Comparison of ENCODE assay signal across 11 cellular contexts in genomic region chr4:139841464-139842195, GRCh38.
DNase-seq lines count a peak whose midpoint lies in the region; ATAC-seq and TF ChIP-seq lines count a peak whose summit lies in the region.
"Had no signal": no experiment of that assay in that cellular context is flagged by ENCODE, and none has a peak within 500 bp of the region (broad histone marks: within the 10 kb centered on the region; RNA-seq: fewer than 3 reads in every experiment).

No MANE protein-coding gene starts in this region.

- CTCF ChIA-PET in activated naive CD4-positive, alpha-beta T cell treated with anti-CD3 and anti-CD28 coated beads, Interleukin-2, amount 10 ng/mL, durations not matched to agents 7 days and 5 days (lab: Charles Lee) = no interaction called here

- H3K9me3 ChIP-seq in esophagus muscularis mucosa = no peaks in the 10 kb centered on the region
- H3K9me3 ChIP-seq: ascending aorta had no signal

- no peak for DNase-seq in activated naive CD4-positive, alpha-beta T cell treated with anti-CD3 and anti-CD28 coated beads, Interleukin-2, amount 10 ng/mL, durations not matched to agents 7 days and 5 days
- DNase-seq in NCI-H748 treated with DMSO at 0.1 percent for 48 hours (lab: John Stamatoyannopoulos, UW) (peak; percentile 95), esophagus muscularis mucosa (ENCODE audit: extremely low spot score) (peak; percentile 77), type B pancreatic cell (ENCODE audit: extremely low spot score, unreplicated experiment) (no peak), GDM1 (lab: John Stamatoyannopoulos, UW) (no peak)
- DNase-seq: activated CD8-positive, alpha-beta memory T cell treated with anti-CD3 and anti-CD28 coated beads, Interleukin-2, amount 50 U/mL, for 48 hours had no signal

- ATAC-seq in HG02571 (IDR thresholded peaks at IDR 0.05; ENCODE audit: unreplicated experiment) (no peak), GM21576 (IDR thresholded peaks at IDR 0.05; ENCODE audit: unreplicated experiment) (no peak)

- H3K36me3 ChIP-seq in esophagus muscularis mucosa = no peaks in the 10 kb centered on the region
- H3K36me3 ChIP-seq: ascending aorta had no signal

- no peaks in the 10 kb centered on the region for H3K27me3 ChIP-seq in esophagus muscularis mucosa
- H3K27me3 ChIP-seq: ascending aorta had no signal

- no peaks in the 10 kb centered on the region for H3K27me3 Mint-ChIP-seq in activated naive CD4-positive, alpha-beta T cell treated with anti-CD3 and anti-CD28 coated beads, Interleukin-2, amount 50 U/mL, for 24 hours
- H3K27me3 Mint-ChIP-seq in activated naive CD4-positive, alpha-beta T cell treated with anti-CD3 and anti-CD28 coated beads, Interleukin-2, amount 10 ng/mL, durations not matched to agents 7 days and 5 days = peaks cover 9% of the 10 kb centered on the region
- no peaks in the 10 kb centered on the region for H3K27me3 Mint-ChIP-seq in type B pancreatic cell

- no peaks in the 10 kb centered on the region for H3K4me1 Mint-ChIP-seq in activated naive CD4-positive, alpha-beta T cell treated with anti-CD3 and anti-CD28 coated beads, Interleukin-2, amount 50 U/mL, for 24 hours
- no peaks in the 10 kb centered on the region for H3K4me1 Mint-ChIP-seq in activated naive CD4-positive, alpha-beta T cell treated with anti-CD3 and anti-CD28 coated beads, Interleukin-2, amount 10 ng/mL, durations not matched to agents 7 days and 5 days
- H3K4me1 Mint-ChIP-seq in type B pancreatic cell (ENCODE audit: unreplicated experiment) = peaks cover 36% of the 10 kb centered on the region

- no peak overlapping the region for H3K4me3 ChIP-seq in esophagus muscularis mucosa
- H3K4me3 ChIP-seq: ascending aorta had no signal

- no peak for TF ChIP-seq POLR2A in esophagus muscularis mucosa (IDR thresholded peaks at IDR 0.05; ENCODE audit: low read depth)

- no peak overlapping the region for H3K27ac ChIP-seq in esophagus muscularis mucosa (replicated peaks in 1 of 4)
- H3K27ac ChIP-seq: ascending aorta had no signal

- H3K4me3 Mint-ChIP-seq in activated naive CD4-positive, alpha-beta T cell treated with anti-CD3 and anti-CD28 coated beads, Interleukin-2, amount 50 U/mL, for 24 hours = peak overlapping the region; percentile 9
- no peak overlapping the region for H3K4me3 Mint-ChIP-seq in activated naive CD4-positive, alpha-beta T cell treated with anti-CD3 and anti-CD28 coated beads, Interleukin-2, amount 10 ng/mL, durations not matched to agents 7 days and 5 days
- peak overlapping the region; percentile 65 for H3K4me3 Mint-ChIP-seq in type B pancreatic cell
- H3K4me3 Mint-ChIP-seq: T-helper 1 cell treated with Interleukin-12 subunit alpha and Interleukin-12 subunit beta and Interleukin-4 antibody, amounts not matched to agents 30 μg/mL and 1 μg/mL, for 36 hours had no signal

- H3K36me3 Mint-ChIP-seq in activated naive CD4-positive, alpha-beta T cell treated with anti-CD3 and anti-CD28 coated beads, Interleukin-2, amount 50 U/mL, for 24 hours = no peaks in the 10 kb centered on the region
- H3K36me3 Mint-ChIP-seq in activated naive CD4-positive, alpha-beta T cell treated with anti-CD3 and anti-CD28 coated beads, Interleukin-2, amount 10 ng/mL, durations not matched to agents 7 days and 5 days = no peaks in the 10 kb centered on the region
- no peaks in the 10 kb centered on the region for H3K36me3 Mint-ChIP-seq in type B pancreatic cell

- TF ChIP-seq CTCF in esophagus muscularis mucosa (IDR thresholded peaks at IDR 0.05) (no peak), type B pancreatic cell (conservative IDR thresholded peaks at IDR 0.05) (peak; percentile 54)

- intact Hi-C loops in esophagus muscularis mucosa (cut with DNase I) = no loop called here

- peaks cover 0 to 7% (median 0%) of the 10 kb centered on the region in 4 donors for H3K4me1 ChIP-seq in esophagus muscularis mucosa
- H3K4me1 ChIP-seq: ascending aorta had no signal

- no peaks in the 10 kb centered on the region for H3K9me3 Mint-ChIP-seq in activated naive CD4-positive, alpha-beta T cell treated with anti-CD3 and anti-CD28 coated beads, Interleukin-2, amount 50 U/mL, for 24 hours
- no peaks in the 10 kb centered on the region for H3K9me3 Mint-ChIP-seq in activated naive CD4-positive, alpha-beta T cell treated with anti-CD3 and anti-CD28 coated beads, Interleukin-2, amount 10 ng/mL, durations not matched to agents 7 days and 5 days
- no peaks in the 10 kb centered on the region for H3K9me3 Mint-ChIP-seq in type B pancreatic cell
- H3K9me3 Mint-ChIP-seq: T-helper 1 cell treated with Interleukin-12 subunit alpha and Interleukin-12 subunit beta and Interleukin-4 antibody, amounts not matched to agents 30 μg/mL and 1 μg/mL, for 36 hours had no signal

- no peak for TF ChIP-seq EP300 in esophagus muscularis mucosa (IDR thresholded peaks at IDR 0.05)

- H3K27ac Mint-ChIP-seq in activated naive CD4-positive, alpha-beta T cell treated with anti-CD3 and anti-CD28 coated beads, Interleukin-2, amount 50 U/mL, for 24 hours = no peak overlapping the region
- H3K27ac Mint-ChIP-seq in activated naive CD4-positive, alpha-beta T cell treated with anti-CD3 and anti-CD28 coated beads, Interleukin-2, amount 10 ng/mL, durations not matched to agents 7 days and 5 days = no peak overlapping the region
- H3K27ac Mint-ChIP-seq in type B pancreatic cell = peak overlapping the region; percentile 69
- H3K27ac Mint-ChIP-seq: T-helper 1 cell treated with Interleukin-12 subunit alpha and Interleukin-12 subunit beta and Interleukin-4 antibody, amounts not matched to agents 30 μg/mL and 1 μg/mL, for 36 hours had no signal

- 90% methylated on average over 8 of the region's 10 CpGs for WGBS in esophagus muscularis mucosa

Comparison
In these comparisons a context has a peak if more than half of its experiments do, and no peak if none do; other contexts are left out.
1. DNase-seq: peak in NCI-H748 treated with DMSO at 0.1 percent for 48 hours (single experiment) and esophagus muscularis mucosa (single experiment); none in activated naive CD4-positive, alpha-beta T cell treated with anti-CD3 and anti-CD28 coated beads, Interleukin-2, amount 10 ng/mL, durations not matched to agents 7 days and 5 days (single experiment), type B pancreatic cell (single experiment) and GDM1 (single experiment).